2 cellular contexts compared by ENCODE assay signal in the genomic region with DNA sequence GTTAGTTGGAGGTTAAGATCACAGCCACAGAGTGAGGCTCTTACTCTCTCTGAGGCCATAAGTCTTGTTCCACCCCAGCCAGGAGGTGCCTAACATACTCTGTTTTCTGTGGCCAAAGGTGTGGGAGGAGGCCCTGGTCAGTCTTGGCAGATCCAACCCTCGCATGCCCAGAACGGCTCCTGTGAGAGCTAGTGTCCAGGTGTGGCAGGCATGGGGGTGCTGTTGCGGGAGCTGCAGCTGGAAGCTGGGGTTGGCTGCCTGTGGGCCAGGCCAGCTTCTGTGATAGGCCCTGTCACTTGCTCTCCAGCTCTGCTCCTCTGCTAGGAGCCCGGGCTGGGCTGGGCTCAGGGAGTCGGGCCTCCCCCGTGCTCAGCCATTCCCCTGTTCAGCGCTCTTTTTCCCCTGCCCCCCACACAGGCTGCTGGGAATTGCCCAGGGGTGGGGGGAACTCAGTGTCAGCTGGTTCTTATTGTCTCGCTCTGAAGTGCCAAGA.
TF ChIP-seq lines count a peak whose summit lies in the region.

No MANE protein-coding gene starts in this region.

TF ChIP-seq in HCT116, 20 proteins besides CTCF, POLR2A, EP300 and RAD21 (continued from another document):
- TF ChIP-seq POLR2AphosphoS5 (IDR thresholded peaks at IDR 0.05; ENCODE audit: low read depth, low read length) (no peak), YY1 (IDR thresholded peaks at IDR 0.05; ENCODE audit: extremely low read depth, insufficient replicate concordance, low read depth, low read length) (no peak), ZFX (IDR thresholded peaks at IDR 0.05) (no peak), ELF1 (IDR thresholded peaks at IDR 0.05; ENCODE audit: borderline replicate concordance, low read depth) (no peak), TCF7L2 (IDR thresholded peaks at IDR 0.05; ENCODE audit: borderline replicate concordance, extremely low read depth, insufficient read depth, insufficient read length) (no peak), SP1 (IDR thresholded peaks at IDR 0.05; ENCODE audit: low read depth) (no peak)
- TF ChIP-seq, protein P1, sequence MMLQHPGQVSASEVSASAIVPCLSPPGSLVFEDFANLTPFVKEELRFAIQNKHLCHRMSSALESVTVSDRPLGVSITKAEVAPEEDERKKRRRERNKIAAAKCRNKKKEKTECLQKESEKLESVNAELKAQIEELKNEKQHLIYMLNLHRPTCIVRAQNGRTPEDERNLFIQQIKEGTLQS (IDR thresholded peaks at IDR 0.05), result no peak
- TF ChIP-seq, protein P2, sequence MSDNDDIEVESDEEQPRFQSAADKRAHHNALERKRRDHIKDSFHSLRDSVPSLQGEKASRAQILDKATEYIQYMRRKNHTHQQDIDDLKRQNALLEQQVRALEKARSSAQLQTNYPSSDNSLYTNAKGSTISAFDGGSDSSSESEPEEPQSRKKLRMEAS (IDR thresholded peaks at IDR 0.05), result no peak

TF ChIP-seq in liver, 16 proteins besides CTCF, POLR2A, EP300 and RAD21 (continued from another document):
- TF ChIP-seq, protein P3, sequence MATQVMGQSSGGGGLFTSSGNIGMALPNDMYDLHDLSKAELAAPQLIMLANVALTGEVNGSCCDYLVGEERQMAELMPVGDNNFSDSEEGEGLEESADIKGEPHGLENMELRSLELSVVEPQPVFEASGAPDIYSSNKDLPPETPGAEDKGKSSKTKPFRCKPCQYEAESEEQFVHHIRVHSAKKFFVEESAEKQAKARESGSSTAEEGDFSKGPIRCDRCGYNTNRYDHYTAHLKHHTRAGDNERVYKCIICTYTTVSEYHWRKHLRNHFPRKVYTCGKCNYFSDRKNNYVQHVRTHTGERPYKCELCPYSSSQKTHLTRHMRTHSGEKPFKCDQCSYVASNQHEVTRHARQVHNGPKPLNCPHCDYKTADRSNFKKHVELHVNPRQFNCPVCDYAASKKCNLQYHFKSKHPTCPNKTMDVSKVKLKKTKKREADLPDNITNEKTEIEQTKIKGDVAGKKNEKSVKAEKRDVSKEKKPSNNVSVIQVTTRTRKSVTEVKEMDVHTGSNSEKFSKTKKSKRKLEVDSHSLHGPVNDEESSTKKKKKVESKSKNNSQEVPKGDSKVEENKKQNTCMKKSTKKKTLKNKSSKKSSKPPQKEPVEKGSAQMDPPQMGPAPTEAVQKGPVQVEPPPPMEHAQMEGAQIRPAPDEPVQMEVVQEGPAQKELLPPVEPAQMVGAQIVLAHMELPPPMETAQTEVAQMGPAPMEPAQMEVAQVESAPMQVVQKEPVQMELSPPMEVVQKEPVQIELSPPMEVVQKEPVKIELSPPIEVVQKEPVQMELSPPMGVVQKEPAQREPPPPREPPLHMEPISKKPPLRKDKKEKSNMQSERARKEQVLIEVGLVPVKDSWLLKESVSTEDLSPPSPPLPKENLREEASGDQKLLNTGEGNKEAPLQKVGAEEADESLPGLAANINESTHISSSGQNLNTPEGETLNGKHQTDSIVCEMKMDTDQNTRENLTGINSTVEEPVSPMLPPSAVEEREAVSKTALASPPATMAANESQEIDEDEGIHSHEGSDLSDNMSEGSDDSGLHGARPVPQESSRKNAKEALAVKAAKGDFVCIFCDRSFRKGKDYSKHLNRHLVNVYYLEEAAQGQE (IDR thresholded peaks at IDR 0.05), result no peak
- TF ChIP-seq, protein P2 (IDR thresholded peaks at IDR 0.05), result no peak
- TF ChIP-seq FOXA1 (IDR thresholded peaks at IDR 0.05) (no peak), JUND (IDR thresholded peaks at IDR 0.05) (no peak), TAF1 (conservative IDR thresholded peaks at IDR 0.05) (no peak), GABPA (IDR thresholded peaks at IDR 0.05 in 1 of 2, conservative IDR thresholded peaks at IDR 0.05 in 1 of 2) (no peak), FOXA2 (IDR thresholded peaks at IDR 0.05) (no peak), HNF4A (conservative IDR thresholded peaks at IDR 0.05) (no peak), SP1 (IDR thresholded peaks at IDR 0.05) (no peak), NR2F2 (IDR thresholded peaks at IDR 0.05) (no peak), RXRA (IDR thresholded peaks at IDR 0.05) (no peak)
- TF ChIP-seq, protein P1 (IDR thresholded peaks at IDR 0.05), result no peak
- TF ChIP-seq, protein P4, sequence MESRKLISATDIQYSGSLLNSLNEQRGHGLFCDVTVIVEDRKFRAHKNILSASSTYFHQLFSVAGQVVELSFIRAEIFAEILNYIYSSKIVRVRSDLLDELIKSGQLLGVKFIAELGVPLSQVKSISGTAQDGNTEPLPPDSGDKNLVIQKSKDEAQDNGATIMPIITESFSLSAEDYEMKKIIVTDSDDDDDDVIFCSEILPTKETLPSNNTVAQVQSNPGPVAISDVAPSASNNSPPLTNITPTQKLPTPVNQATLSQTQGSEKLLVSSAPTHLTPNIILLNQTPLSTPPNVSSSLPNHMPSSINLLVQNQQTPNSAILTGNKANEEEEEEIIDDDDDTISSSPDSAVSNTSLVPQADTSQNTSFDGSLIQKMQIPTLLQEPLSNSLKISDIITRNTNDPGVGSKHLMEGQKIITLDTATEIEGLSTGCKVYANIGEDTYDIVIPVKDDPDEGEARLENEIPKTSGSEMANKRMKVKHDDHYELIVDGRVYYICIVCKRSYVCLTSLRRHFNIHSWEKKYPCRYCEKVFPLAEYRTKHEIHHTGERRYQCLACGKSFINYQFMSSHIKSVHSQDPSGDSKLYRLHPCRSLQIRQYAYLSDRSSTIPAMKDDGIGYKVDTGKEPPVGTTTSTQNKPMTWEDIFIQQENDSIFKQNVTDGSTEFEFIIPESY (IDR thresholded peaks at IDR 0.05), result no peak
